Comparison of ENCODE assay signal across 14 cellular contexts in the genomic region with DNA sequence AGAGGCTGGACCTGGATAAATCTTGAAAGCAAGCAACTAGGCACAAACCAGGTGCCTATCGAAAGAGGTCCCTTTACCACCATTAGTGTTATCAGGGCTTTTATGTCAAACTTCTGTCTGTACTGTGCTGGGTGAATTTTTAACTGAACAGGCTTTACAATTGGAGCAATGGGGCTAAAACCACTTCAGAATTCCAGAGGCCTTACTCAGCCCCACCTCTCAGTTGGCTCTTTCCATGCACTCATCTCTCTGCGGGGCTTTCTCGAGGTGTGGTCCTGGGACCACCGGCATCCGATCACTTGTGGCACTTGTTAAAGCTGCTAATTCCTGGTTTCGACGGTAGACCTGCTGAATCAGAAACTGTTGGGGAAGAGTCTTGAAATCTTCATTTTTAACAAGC.
A peak's percentile ranks its signal among the peaks of the same experiment; 100 is the strongest.
DNase-seq lines count a peak whose midpoint lies in the region; TF ChIP-seq lines count a peak whose summit lies in the region.
"Had no signal": no experiment of that assay in that cellular context is flagged by ENCODE, and none has a peak within 500 bp of the region (broad histone marks: within the 10 kb centered on the region; RNA-seq: fewer than 3 reads in every experiment).

No MANE protein-coding gene starts in this region.

- H3K9ac ChIP-seq in mesendoderm (ENCODE audit: low read length), result no peak overlapping the region

- TF ChIP-seq CTCF in Caco-2 (IDR thresholded peaks at IDR 0.05; ENCODE audit: insufficient read depth in 1 of 2, low read depth in 1 of 2, low read length in 1 of 2, severe bottlenecking in 1 of 2, unreplicated experiment in 1 of 2), result no peak
- no peak for TF ChIP-seq CTCF in coronary artery (IDR thresholded peaks at IDR 0.05)
- TF ChIP-seq CTCF in testis (IDR thresholded peaks at IDR 0.05), result no peak

- H3K27ac Mint-ChIP-seq in Caco-2 (ENCODE audit: unreplicated experiment), result peak overlapping the region; percentile 76

- no peaks in the 10 kb centered on the region for H3K9me3 ChIP-seq in Caco-2
- H3K9me3 ChIP-seq in testis, result no peaks in the 10 kb centered on the region
- H3K9me3 ChIP-seq: tibial nerve had no signal

- H4K5ac ChIP-seq in mesendoderm (ENCODE audit: low read length), result no peak overlapping the region

- no peak overlapping the region for H3K27ac ChIP-seq in mesendoderm (ENCODE audit: low read depth, low read length)
- H3K27ac ChIP-seq in coronary artery, result no peak overlapping the region
- no peak overlapping the region for H3K27ac ChIP-seq in testis
- H3K27ac ChIP-seq: tibial nerve had no signal

- DNase-seq in Caco-2 (peak; percentile 59 to 65), LoVo (ENCODE audit: low spot score) (peak; percentile 9), ecto neural progenitor cell (ENCODE audit: low spot score) (peak; percentile 56), mesendoderm (peak; percentile 93), NCI-H2171 treated with DMSO at 0.1 percent for 48 hours (lab: John Stamatoyannopoulos, UW) (no peak), coronary artery (ENCODE audit: low spot score) (no peak), testis (no peak), GM19238 (ENCODE audit: insufficient read length, low spot score) (no peak)
- DNase-seq: activated CD4-positive, alpha-beta T cell treated with anti-CD3 and anti-CD28 coated beads, Interleukin-2, amount 50 U/mL, for 1 hour; amygdala; EL; NCI-H187 treated with DMSO at 0.1 percent for 48 hours; NCI-H526 treated with DMSO at 0.1 percent for 48 hours had no signal

- CTCF ChIA-PET in Caco-2 (lab: Charles Lee), result no interaction called here

- no peaks in the 10 kb centered on the region for H3K9me3 Mint-ChIP-seq in Caco-2 (ENCODE audit: unreplicated experiment)

- intact Hi-C loops in Caco-2 (cut with micrococcal nuclease; ENCODE audit: unreplicated experiment), result loop anchor here (2.0 to 5.0 kb wide), 3 partner anchors 17 to 229 kb away; no protein-coding TSS in a partner anchor
- intact Hi-C loops in testis (cut with DNase I; ENCODE audit: low total_unique reads), result no loop called here

- H3K4me1 Mint-ChIP-seq in Caco-2 (ENCODE audit: low read depth, unreplicated experiment), result peaks cover 40% of the 10 kb centered on the region

- POLR2A ChIA-PET in Caco-2 (lab: Charles Lee), result interaction anchor here (0.6 to 1.5 kb wide), 2 partner anchors 20 to 233 kb away, joined by 4 read pairs; partner anchors contain the start of gene SOX4

- peaks cover 8% of the 10 kb centered on the region for H3K79me1 ChIP-seq in mesendoderm (ENCODE audit: low read length)

- H2BK15ac ChIP-seq in mesendoderm (replicated peaks; ENCODE audit: low read depth), result no peak overlapping the region

- TF ChIP-seq POLR2A in testis (IDR thresholded peaks at IDR 0.05), result no peak

- peak overlapping the region; percentile 52 for H2BK5ac ChIP-seq in mesendoderm (ENCODE audit: low read length)

- WGBS in mesendoderm (ENCODE audit: extremely low coverage, insufficient coverage, low lambda C conversion rate), result no CpG with 5 or more reads among the region's 7 CpGs
- 93 to 94% methylated on average over 7 of the region's 7 CpGs for WGBS in testis, 2 donors

- peaks cover 53% of the 10 kb centered on the region for H3K4me1 ChIP-seq in Caco-2
- peaks cover 20% of the 10 kb centered on the region for H3K4me1 ChIP-seq in mesendoderm (ENCODE audit: control insufficient read depth, low read depth, low read length)
- no peaks in the 10 kb centered on the region for H3K4me1 ChIP-seq in testis
- H3K4me1 ChIP-seq: tibial nerve had no signal

- H2BK120ac ChIP-seq in mesendoderm (ENCODE audit: low read depth, low read length), result peak overlapping the region; percentile 54

- H3K4me2 ChIP-seq in mesendoderm (ENCODE audit: low read length), result no peak overlapping the region

- no peaks in the 10 kb centered on the region for H3K27me3 Mint-ChIP-seq in Caco-2 (ENCODE audit: insufficient read depth, unreplicated experiment)

- H3K36me3 ChIP-seq in Caco-2 (ENCODE audit: control insufficient read depth, insufficient read depth, low read length), result no peaks in the 10 kb centered on the region
- no peaks in the 10 kb centered on the region for H3K36me3 ChIP-seq in mesendoderm (ENCODE audit: control insufficient read depth, insufficient read depth, low read length)
- no peaks in the 10 kb centered on the region for H3K36me3 ChIP-seq in testis (ENCODE audit: low read depth, missing control alignments)
- H3K36me3 ChIP-seq: tibial nerve had no signal

- H3K23ac ChIP-seq in mesendoderm (ENCODE audit: low read length), result no peak overlapping the region

- H3K18ac ChIP-seq in mesendoderm (ENCODE audit: low read length), result no peak overlapping the region

- H4K8ac ChIP-seq in mesendoderm (ENCODE audit: low read depth, low read length), result no peak overlapping the region

- H3K27me3 ChIP-seq in Caco-2 (replicated peaks; ENCODE audit: control insufficient read depth, insufficient read depth, low read length) (no peaks in the 10 kb centered on the region), mesendoderm (ENCODE audit: insufficient read depth, low read length, poor library complexity) (no peaks in the 10 kb centered on the region), testis (no peaks in the 10 kb centered on the region)
- H3K27me3 ChIP-seq: tibial nerve had no signal

- H3K4me3 Mint-ChIP-seq in Caco-2 (ENCODE audit: unreplicated experiment), result peak overlapping the region; percentile 72

- no peak overlapping the region for H3K56ac ChIP-seq in mesendoderm (ENCODE audit: low read length)

- peaks cover 6% of the 10 kb centered on the region for H3K36me3 Mint-ChIP-seq in Caco-2 (ENCODE audit: insufficient read depth, unreplicated experiment)

- no peak overlapping the region for H3K4me3 ChIP-seq in Caco-2 (ENCODE audit: low read depth, low read length)
- no peak overlapping the region for H3K4me3 ChIP-seq in mesendoderm (ENCODE audit: low read length)
- H3K4me3 ChIP-seq in coronary artery, result no peak overlapping the region
- H3K4me3 ChIP-seq in testis, result no peak overlapping the region
- H3K4me3 ChIP-seq: tibial nerve had no signal

- BruUV-seq in Caco-2 (replicated peaks; lab: Mats Ljungman, UMichigan), result no TSS peak

- H3K79me2 ChIP-seq in mesendoderm (ENCODE audit: control insufficient read depth, insufficient read depth, low read length), result peaks cover 17% of the 10 kb centered on the region

- no peak overlapping the region for H3K4ac ChIP-seq in mesendoderm (ENCODE audit: low read depth, low read length)

- H2AK5ac ChIP-seq in mesendoderm (ENCODE audit: low read length), result no peak overlapping the region

Comparison
In these comparisons a context has a peak if more than half of its experiments do, and no peak if none do; other contexts are left out.
1. DNase-seq: peak in Caco-2 (2 of 2), LoVo (single experiment), ecto neural progenitor cell (single experiment) and mesendoderm (single experiment); none in NCI-H2171 treated with DMSO at 0.1 percent for 48 hours (single experiment), coronary artery (single experiment), testis (single experiment) and GM19238 (single experiment).